ENCODE assay signal across 25 cellular contexts in genomic region chr11:66710384-66710930, GRCh38. TPM values are rescaled to one million over a fixed set of nuclear protein-coding genes. Genes with fewer than 3 reads are reported as not detected.
"Had no signal": no experiment of that assay in that cellular context is flagged by ENCODE, and none has a peak within 500 bp of the region (broad histone marks: within the 10 kb centered on the region; RNA-seq: fewer than 3 reads in every experiment).

No MANE protein-coding gene starts in this region.

- H3K4me1 Mint-ChIP-seq: immature natural killer cell; mesothelial cell of epicardium; natural killer cell; stimulated activated naive B cell treated with anti-CD40 and anti-IgM and Interleukin-4, amounts not matched to agents 10 μg/mL and 1 μg/mL and 100 μg/mL, for 72 hours had no signal

- ATAC-seq: heart left ventricle; natural killer cell; psoas muscle; stimulated activated naive B cell treated with anti-CD40 and anti-IgM and Interleukin-4, amounts not matched to agents 10 μg/mL and 1 μg/mL and 100 μg/mL, for 72 hours; stimulated activated naive CD8-positive, alpha-beta T cell treated with anti-CD3 and anti-CD28 coated beads, Interleukin-15, Interleukin-2, amounts not matched to agents 100 U/mL and 50 U/mL, for 24 hours; upper lobe of right lung had no signal

- H3K4me3 Mint-ChIP-seq: immature natural killer cell; mesothelial cell of epicardium; naive B cell; natural killer cell; stimulated activated naive B cell treated with anti-CD40 and anti-IgM and Interleukin-4, amounts not matched to agents 10 μg/mL and 1 μg/mL and 100 μg/mL, for 72 hours had no signal

- H3K9ac ChIP-seq: parathyroid adenoma had no signal

- H3K27ac ChIP-seq: heart left ventricle, left ventricle myocardium inferior, parathyroid adenoma, psoas muscle, right lobe of liver, stomach, thoracic aorta, tibial artery, upper lobe of right lung, uterus had no signal

- H3K4me3 ChIP-seq: heart left ventricle, left ventricle myocardium inferior, lung, psoas muscle, right lobe of liver, smooth muscle cell, stomach, thoracic aorta, tibial artery, upper lobe of right lung, uterus had no signal

- H3K27me3 ChIP-seq: heart left ventricle, right lobe of liver, stomach, upper lobe of right lung, uterus had no signal

- H3K36me3 Mint-ChIP-seq: immature natural killer cell, naive B cell, natural killer cell had no signal

- H3K9me3 ChIP-seq: heart left ventricle, left ventricle myocardium inferior, psoas muscle, right lobe of liver, stomach, thoracic aorta, tibial artery, upper lobe of right lung, uterus had no signal

- H2AFZ ChIP-seq: parathyroid adenoma had no signal

- H3K4me1 ChIP-seq: heart left ventricle, left ventricle myocardium inferior, parathyroid adenoma, psoas muscle, stomach, tibial artery, upper lobe of right lung, uterus had no signal

- H3K79me2 ChIP-seq: parathyroid adenoma had no signal

- H3K9me3 Mint-ChIP-seq: immature natural killer cell; mesothelial cell of epicardium; naive B cell; natural killer cell; stimulated activated naive B cell treated with anti-CD40 and anti-IgM and Interleukin-4, amounts not matched to agents 10 μg/mL and 1 μg/mL and 100 μg/mL, for 72 hours had no signal

- DNase-seq: hypothalamus; immature natural killer cell; left ventricle myocardium inferior; mesendoderm; naive B cell; natural killer cell; stimulated activated CD4-positive, alpha-beta T cell treated with anti-CD3 and anti-CD28 coated beads, Interleukin-1b, Interleukin-23, amount 100 ng/mL, for 48 hours; stimulated activated CD4-positive, alpha-beta T cell treated with anti-CD3 and anti-CD28 coated beads, Interleukin-2, amount 100 ng/mL, for 48 hours; stimulated activated CD4-positive, alpha-beta T cell treated with anti-CD3 and anti-CD28 coated beads, Interleukin-4, amount 100 ng/mL, for 4 hours; stimulated activated CD8-positive, alpha-beta memory T cell treated with anti-CD3 and anti-CD28 coated beads, Interleukin-4, amount 100 ng/mL, for 48 hours; stimulated activated naive B cell treated with anti-CD40 and anti-IgM and Interleukin-4, amounts not matched to agents 10 μg/mL and 1 μg/mL and 100 μg/mL, for 72 hours; stimulated activated naive CD8-positive, alpha-beta T cell treated with anti-CD3 and anti-CD28 coated beads, Interleukin-15, Interleukin-2, amounts not matched to agents 100 U/mL and 50 U/mL, for 24 hours; stomach; tibial artery; upper lobe of right lung; uterus had no signal

- FAIRE-seq: islet of Langerhans had no signal

- H3K27ac Mint-ChIP-seq: immature natural killer cell; mesothelial cell of epicardium; natural killer cell; stimulated activated naive B cell treated with anti-CD40 and anti-IgM and Interleukin-4, amounts not matched to agents 10 μg/mL and 1 μg/mL and 100 μg/mL, for 72 hours had no signal

- H3K4me2 ChIP-seq: smooth muscle cell had no signal

- H3K36me3 ChIP-seq: heart left ventricle, left ventricle myocardium inferior, thoracic aorta, upper lobe of right lung, uterus had no signal

RNA-seq across cellular contexts. Expression of gene SPTBN2, which starts 18.6 kb away (rescaled TPM):
- polyA plus RNA-seq: immature natural killer cell had no signal
